8 cellular contexts compared by ENCODE assay signal in the genomic region with DNA sequence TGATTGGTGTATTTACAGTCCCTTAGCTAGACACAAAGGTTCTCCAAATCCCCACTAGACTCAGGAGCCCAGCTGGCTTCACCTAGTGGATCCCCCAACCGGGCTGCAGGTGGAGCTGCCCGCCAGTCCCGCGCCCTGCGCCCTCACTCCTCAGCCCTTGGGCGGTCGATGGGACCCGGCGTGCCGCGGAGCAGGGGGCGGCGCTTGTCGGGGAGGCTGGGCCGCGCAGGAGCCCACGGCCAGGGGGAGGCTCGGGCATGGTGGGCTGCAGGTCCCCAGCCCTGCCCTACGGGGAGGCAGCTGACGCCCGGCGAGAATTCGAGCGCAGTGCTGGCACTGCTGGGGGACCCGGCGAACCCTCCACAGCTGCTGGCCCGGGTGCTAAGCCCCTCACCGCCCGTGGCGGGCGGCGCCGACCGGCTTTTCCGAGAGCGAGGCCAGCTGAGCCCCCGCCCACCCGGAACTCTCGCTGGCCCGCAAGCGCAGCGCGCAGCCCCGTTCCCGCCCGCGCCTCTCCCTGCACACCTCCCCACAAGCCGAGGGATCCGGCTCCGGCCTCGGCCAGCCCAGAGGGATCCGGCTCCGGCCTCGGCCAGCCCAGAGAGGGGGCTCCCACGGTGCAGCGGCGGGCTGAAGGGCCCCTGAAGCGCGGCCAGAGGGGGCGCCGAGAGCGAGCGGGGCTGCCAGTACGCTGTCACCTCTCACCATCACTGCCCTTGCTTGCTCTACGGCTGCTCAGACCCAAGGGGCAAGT.
A peak's percentile ranks its signal among the peaks of the same experiment; 100 is the strongest.
DNase-seq lines count a peak whose midpoint lies in the region; ATAC-seq lines count a peak whose summit lies in the region.

No MANE protein-coding gene starts in this region.

- peaks cover 46% of the 10 kb centered on the region for H3K27me3 Mint-ChIP-seq in stimulated activated naive CD8-positive, alpha-beta T cell treated with anti-CD3 and anti-CD28 coated beads, Interleukin-15, amount 100 ng/mL, for 72 hours

- H3K9me3 Mint-ChIP-seq in stimulated activated naive CD8-positive, alpha-beta T cell treated with anti-CD3 and anti-CD28 coated beads, Interleukin-15, amount 100 ng/mL, for 72 hours, result peaks cover 5 to 7% of the 10 kb centered on the region in 2 donors

- no peak overlapping the region for H3K27ac Mint-ChIP-seq in stimulated activated naive CD8-positive, alpha-beta T cell treated with anti-CD3 and anti-CD28 coated beads, Interleukin-15, amount 100 ng/mL, for 72 hours

- peaks cover 9% of the 10 kb centered on the region for H3K4me1 Mint-ChIP-seq in stimulated activated naive CD8-positive, alpha-beta T cell treated with anti-CD3 and anti-CD28 coated beads, Interleukin-15, amount 100 ng/mL, for 72 hours

- peak; percentile 71 for ATAC-seq in stimulated activated naive CD8-positive, alpha-beta T cell treated with anti-CD3 and anti-CD28 coated beads, Interleukin-15, amount 100 ng/mL, for 72 hours
- no peak for ATAC-seq in HG03108 (IDR thresholded peaks at IDR 0.05; ENCODE audit: unreplicated experiment)
- no peak for ATAC-seq in HG02938 (IDR thresholded peaks at IDR 0.05; ENCODE audit: unreplicated experiment)

- DNase-seq in DMS79 treated with DMSO at 0.1 percent for 48 hours (lab: John Stamatoyannopoulos, UW) (peak; percentile 57), DMS79 (lab: John Stamatoyannopoulos, UW) (no peak), iPS-NIHi7 (ENCODE audit: extremely low spot score) (peak; percentile 59), putamen (ENCODE audit: low spot score) (no peak)
- DNase-seq in activated T-cell treated with anti-CD3 and anti-CD28 coated beads, Interleukin-2, amount 50 U/mL, for 48 hours, result peak; percentile 31 to 54
- peak; percentile 21 to 42 for DNase-seq in stimulated activated naive CD8-positive, alpha-beta T cell treated with anti-CD3 and anti-CD28 coated beads, Interleukin-15, amount 100 ng/mL, for 72 hours

- H3K4me3 Mint-ChIP-seq in stimulated activated naive CD8-positive, alpha-beta T cell treated with anti-CD3 and anti-CD28 coated beads, Interleukin-15, amount 100 ng/mL, for 72 hours, result peak overlapping the region; percentile 62 to 69

Comparison
In these comparisons a context has a peak if more than half of its experiments do, and no peak if none do; other contexts are left out.
1. DNase-seq: peak in DMS79 treated with DMSO at 0.1 percent for 48 hours (single experiment), activated T-cell treated with anti-CD3 and anti-CD28 coated beads, Interleukin-2, amount 50 U/mL, for 48 hours (2 of 2), iPS-NIHi7 (single experiment) and stimulated activated naive CD8-positive, alpha-beta T cell treated with anti-CD3 and anti-CD28 coated beads, Interleukin-15, amount 100 ng/mL, for 72 hours (2 of 2); none in DMS79 (single experiment) and putamen (single experiment).